In the genomic region with DNA sequence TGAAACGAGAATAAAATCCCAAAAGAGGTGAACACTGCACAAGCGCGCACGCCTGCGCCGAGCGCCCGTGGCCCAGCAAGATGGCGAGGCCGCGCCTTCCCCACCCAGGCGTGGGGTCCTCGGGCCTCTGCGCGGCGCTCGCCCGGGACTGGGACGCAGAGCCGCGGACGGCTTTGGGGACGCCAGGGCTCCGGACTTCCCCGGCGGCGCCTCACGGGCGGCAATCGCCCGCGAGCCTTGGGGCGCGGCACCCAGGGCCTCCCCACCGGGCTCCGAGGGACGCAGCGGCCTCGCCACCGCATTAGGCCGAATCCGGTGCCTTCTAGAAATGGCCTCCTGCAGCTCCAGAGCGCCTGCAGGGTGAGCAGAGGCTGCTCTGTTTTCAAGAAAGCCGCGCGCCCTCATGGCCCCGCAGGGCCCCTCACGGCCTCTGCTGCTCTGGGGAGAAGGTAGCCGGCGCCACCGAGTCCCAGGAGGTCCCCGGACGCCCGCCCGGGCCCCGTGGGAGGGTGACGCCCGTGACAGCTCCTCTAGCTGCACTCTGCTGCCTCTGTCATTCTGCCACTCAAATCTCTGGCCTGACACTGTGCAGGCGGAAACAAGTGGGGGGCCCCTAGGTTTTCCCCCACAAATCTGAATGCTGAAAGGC, we compare ENCODE assay signal across 9 cellular contexts. TPM values are rescaled to one million over a fixed set of nuclear protein-coding genes. Genes with fewer than 3 reads are reported as not detected.
DNase-seq lines count a peak whose midpoint lies in the region; ATAC-seq lines count a peak whose summit lies in the region.
"Had no signal": no experiment of that assay in that cellular context is flagged by ENCODE, and none has a peak within 500 bp of the region (broad histone marks: within the 10 kb centered on the region; RNA-seq: fewer than 3 reads in every experiment).

No MANE protein-coding gene starts in this region.

- no peaks in the 10 kb centered on the region for H3K27me3 Mint-ChIP-seq in stimulated activated memory B cell treated with anti-CD40 and anti-IgM and Interleukin-4, amounts not matched to agents 10 μg/mL and 1 μg/mL and 100 μg/mL, for 72 hours
- no peaks in the 10 kb centered on the region for H3K27me3 Mint-ChIP-seq in activated CD4-positive, alpha-beta T cell treated with anti-CD3 and anti-CD28 coated beads, Interleukin-2, amount 10 ng/mL, durations not matched to agents 7 days and 5 days

- ATAC-seq in GM18511 (IDR thresholded peaks at IDR 0.05; ENCODE audit: unreplicated experiment), result peak; percentile 60
- peak; percentile 93 for ATAC-seq in stimulated activated memory B cell treated with anti-CD40 and anti-IgM and Interleukin-4, amounts not matched to agents 10 μg/mL and 1 μg/mL and 100 μg/mL, for 72 hours
- no peak for ATAC-seq in GM21576 (IDR thresholded peaks at IDR 0.05; ENCODE audit: unreplicated experiment)

- H3K9me3 Mint-ChIP-seq in stimulated activated memory B cell treated with anti-CD40 and anti-IgM and Interleukin-4, amounts not matched to agents 10 μg/mL and 1 μg/mL and 100 μg/mL, for 72 hours, result no peaks in the 10 kb centered on the region
- no peaks in the 10 kb centered on the region for H3K9me3 Mint-ChIP-seq in activated CD4-positive, alpha-beta T cell treated with anti-CD3 and anti-CD28 coated beads, Interleukin-2, amount 10 ng/mL, durations not matched to agents 7 days and 5 days
- H3K9me3 Mint-ChIP-seq: activated T-helper 2 cell treated with anti-CD3 and anti-CD28 coated beads, Interferon-gamma antibody, Interleukin-2, Interleukin-4, amounts not matched to agents 10 μg/mL and 5 μg/mL and 100 μg/mL, durations not matched to agents 14 hours and 24 hours and 36 hours had no signal

- peak overlapping the region; percentile 60 for H3K4me3 Mint-ChIP-seq in stimulated activated memory B cell treated with anti-CD40 and anti-IgM and Interleukin-4, amounts not matched to agents 10 μg/mL and 1 μg/mL and 100 μg/mL, for 72 hours
- H3K4me3 Mint-ChIP-seq in activated CD4-positive, alpha-beta T cell treated with anti-CD3 and anti-CD28 coated beads, Interleukin-2, amount 10 ng/mL, durations not matched to agents 7 days and 5 days, result no peak overlapping the region

- peak; percentile 48 for DNase-seq in HuH-7 (ENCODE audit: low spot score)
- peak in 40 of 42 donors; percentile 17 to 85 (median 58) for DNase-seq in head of caudate nucleus
- DNase-seq in T-helper 9 cell, result no peak
- DNase-seq in activated CD4-positive, alpha-beta T cell treated with anti-CD3 and anti-CD28 coated beads, Interleukin-2, amount 10 ng/mL, durations not matched to agents 7 days and 5 days, result no peak

- CTCF ChIA-PET in activated CD4-positive, alpha-beta T cell treated with anti-CD3 and anti-CD28 coated beads, Interleukin-2, amount 10 ng/mL, durations not matched to agents 7 days and 5 days (lab: Charles Lee), result no interaction called here

- POLR2A ChIA-PET in activated CD4-positive, alpha-beta T cell treated with anti-CD3 and anti-CD28 coated beads, Interleukin-2, amount 10 ng/mL, durations not matched to agents 7 days and 5 days (lab: Charles Lee), result no interaction called here

- H3K4me1 Mint-ChIP-seq in stimulated activated memory B cell treated with anti-CD40 and anti-IgM and Interleukin-4, amounts not matched to agents 10 μg/mL and 1 μg/mL and 100 μg/mL, for 72 hours, result peaks cover 52% of the 10 kb centered on the region
- H3K4me1 Mint-ChIP-seq in activated CD4-positive, alpha-beta T cell treated with anti-CD3 and anti-CD28 coated beads, Interleukin-2, amount 10 ng/mL, durations not matched to agents 7 days and 5 days, result peaks cover 24% of the 10 kb centered on the region

- intact Hi-C loops in head of caudate nucleus (cut with DNase I), result no loop called here

- peak overlapping the region; percentile 62 for H3K27ac Mint-ChIP-seq in stimulated activated memory B cell treated with anti-CD40 and anti-IgM and Interleukin-4, amounts not matched to agents 10 μg/mL and 1 μg/mL and 100 μg/mL, for 72 hours
- H3K27ac Mint-ChIP-seq in activated CD4-positive, alpha-beta T cell treated with anti-CD3 and anti-CD28 coated beads, Interleukin-2, amount 10 ng/mL, durations not matched to agents 7 days and 5 days, result no peak overlapping the region
- H3K27ac Mint-ChIP-seq: activated T-helper 2 cell treated with anti-CD3 and anti-CD28 coated beads, Interferon-gamma antibody, Interleukin-2, Interleukin-4, amounts not matched to agents 10 μg/mL and 5 μg/mL and 100 μg/mL, durations not matched to agents 14 hours and 24 hours and 36 hours had no signal

- no peaks in the 10 kb centered on the region for H3K36me3 Mint-ChIP-seq in stimulated activated memory B cell treated with anti-CD40 and anti-IgM and Interleukin-4, amounts not matched to agents 10 μg/mL and 1 μg/mL and 100 μg/mL, for 72 hours
- no peaks in the 10 kb centered on the region for H3K36me3 Mint-ChIP-seq in activated CD4-positive, alpha-beta T cell treated with anti-CD3 and anti-CD28 coated beads, Interleukin-2, amount 10 ng/mL, durations not matched to agents 7 days and 5 days (ENCODE audit: low read depth)

RNA-seq across cellular contexts. Expression of gene POMC, which starts 35.9 kb away (rescaled TPM):
- total RNA-seq in activated CD4-positive, alpha-beta T cell treated with anti-CD3 and anti-CD28 coated beads, Interleukin-2, amount 10 ng/mL, durations not matched to agents 7 days and 5 days, result 1 to 10 TPM; 4.1 to 5.0 TPM
- total RNA-seq: HT1080 had no signal

Comparison
In these comparisons a context has a peak if more than half of its experiments do, and no peak if none do; other contexts are left out.
1. DNase-seq: peak in HuH-7 (single experiment) and head of caudate nucleus (40 of 42); none in T-helper 9 cell (single experiment) and activated CD4-positive, alpha-beta T cell treated with anti-CD3 and anti-CD28 coated beads, Interleukin-2, amount 10 ng/mL, durations not matched to agents 7 days and 5 days (single experiment).